Comparison of ENCODE assay signal across 2 cellular contexts in the genomic region with DNA sequence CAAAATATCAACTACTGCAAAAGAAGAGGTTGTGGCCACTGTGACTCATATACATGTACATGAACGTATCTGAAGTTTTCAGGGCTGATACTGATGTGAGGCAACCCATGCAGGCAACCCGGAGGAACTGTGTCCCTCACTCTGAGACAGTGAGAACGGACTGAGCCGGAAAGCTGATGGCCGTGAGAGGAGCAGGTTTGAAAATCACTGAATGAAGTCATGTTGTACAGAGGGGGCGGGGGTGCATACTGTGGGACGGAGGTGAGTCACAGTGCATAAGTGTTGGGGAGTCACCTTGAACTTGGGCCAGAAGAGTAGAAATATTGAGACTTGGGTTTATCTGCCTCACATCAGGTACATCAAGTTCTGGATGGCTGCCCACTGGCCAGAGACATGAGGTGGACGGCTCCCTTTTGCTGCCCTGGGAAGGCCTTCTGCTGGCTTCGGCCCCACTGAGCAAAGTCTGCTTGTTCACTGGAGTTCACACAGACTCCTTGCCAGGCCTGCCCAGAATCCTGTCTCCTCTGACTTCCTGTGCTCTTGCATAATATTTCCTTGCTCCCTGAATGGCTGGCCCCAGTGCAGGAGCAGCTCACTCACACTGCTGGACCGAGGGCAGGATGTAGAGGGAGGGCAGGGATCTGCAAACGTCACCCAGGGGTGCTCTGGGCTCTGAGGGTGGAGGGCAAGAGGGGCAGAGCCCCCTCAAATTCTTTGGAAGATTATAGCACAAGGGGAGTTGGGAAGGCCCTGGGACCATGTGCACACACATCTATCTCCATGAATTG.
A peak's percentile ranks its signal among the peaks of the same experiment; 100 is the strongest.
TF ChIP-seq lines count a peak whose summit lies in the region.

No MANE protein-coding gene starts in this region.

TF ChIP-seq in Ishikawa, 13 proteins besides CTCF, POLR2A, EP300 and RAD21 (continued from another document):
- TF ChIP-seq CEBPB (IDR thresholded peaks at IDR 0.05) (peak; percentile 93), TCF12 (IDR thresholded peaks at IDR 0.05; ENCODE audit: low read depth) (peak; percentile 62; the same call in 1 of the 2 replicates), NFIC (IDR thresholded peaks at IDR 0.05) (peak; percentile 74), TEAD4 (IDR thresholded peaks at IDR 0.05) (0 out of 2 replicates have a peak, but pooled peaks have one; percentile 8)
- TF ChIP-seq, protein P1, sequence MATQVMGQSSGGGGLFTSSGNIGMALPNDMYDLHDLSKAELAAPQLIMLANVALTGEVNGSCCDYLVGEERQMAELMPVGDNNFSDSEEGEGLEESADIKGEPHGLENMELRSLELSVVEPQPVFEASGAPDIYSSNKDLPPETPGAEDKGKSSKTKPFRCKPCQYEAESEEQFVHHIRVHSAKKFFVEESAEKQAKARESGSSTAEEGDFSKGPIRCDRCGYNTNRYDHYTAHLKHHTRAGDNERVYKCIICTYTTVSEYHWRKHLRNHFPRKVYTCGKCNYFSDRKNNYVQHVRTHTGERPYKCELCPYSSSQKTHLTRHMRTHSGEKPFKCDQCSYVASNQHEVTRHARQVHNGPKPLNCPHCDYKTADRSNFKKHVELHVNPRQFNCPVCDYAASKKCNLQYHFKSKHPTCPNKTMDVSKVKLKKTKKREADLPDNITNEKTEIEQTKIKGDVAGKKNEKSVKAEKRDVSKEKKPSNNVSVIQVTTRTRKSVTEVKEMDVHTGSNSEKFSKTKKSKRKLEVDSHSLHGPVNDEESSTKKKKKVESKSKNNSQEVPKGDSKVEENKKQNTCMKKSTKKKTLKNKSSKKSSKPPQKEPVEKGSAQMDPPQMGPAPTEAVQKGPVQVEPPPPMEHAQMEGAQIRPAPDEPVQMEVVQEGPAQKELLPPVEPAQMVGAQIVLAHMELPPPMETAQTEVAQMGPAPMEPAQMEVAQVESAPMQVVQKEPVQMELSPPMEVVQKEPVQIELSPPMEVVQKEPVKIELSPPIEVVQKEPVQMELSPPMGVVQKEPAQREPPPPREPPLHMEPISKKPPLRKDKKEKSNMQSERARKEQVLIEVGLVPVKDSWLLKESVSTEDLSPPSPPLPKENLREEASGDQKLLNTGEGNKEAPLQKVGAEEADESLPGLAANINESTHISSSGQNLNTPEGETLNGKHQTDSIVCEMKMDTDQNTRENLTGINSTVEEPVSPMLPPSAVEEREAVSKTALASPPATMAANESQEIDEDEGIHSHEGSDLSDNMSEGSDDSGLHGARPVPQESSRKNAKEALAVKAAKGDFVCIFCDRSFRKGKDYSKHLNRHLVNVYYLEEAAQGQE (IDR thresholded peaks at IDR 0.05; ENCODE audit: low read depth) = no peak
- TF ChIP-seq, protein P2, sequence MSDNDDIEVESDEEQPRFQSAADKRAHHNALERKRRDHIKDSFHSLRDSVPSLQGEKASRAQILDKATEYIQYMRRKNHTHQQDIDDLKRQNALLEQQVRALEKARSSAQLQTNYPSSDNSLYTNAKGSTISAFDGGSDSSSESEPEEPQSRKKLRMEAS (IDR thresholded peaks at IDR 0.05) = no peak; the same call in 1 of the 2 replicates

TF ChIP-seq in GM12878, 131 proteins besides CTCF, POLR2A, EP300 and RAD21 (continued from another document):
- TF ChIP-seq, protein P3, sequence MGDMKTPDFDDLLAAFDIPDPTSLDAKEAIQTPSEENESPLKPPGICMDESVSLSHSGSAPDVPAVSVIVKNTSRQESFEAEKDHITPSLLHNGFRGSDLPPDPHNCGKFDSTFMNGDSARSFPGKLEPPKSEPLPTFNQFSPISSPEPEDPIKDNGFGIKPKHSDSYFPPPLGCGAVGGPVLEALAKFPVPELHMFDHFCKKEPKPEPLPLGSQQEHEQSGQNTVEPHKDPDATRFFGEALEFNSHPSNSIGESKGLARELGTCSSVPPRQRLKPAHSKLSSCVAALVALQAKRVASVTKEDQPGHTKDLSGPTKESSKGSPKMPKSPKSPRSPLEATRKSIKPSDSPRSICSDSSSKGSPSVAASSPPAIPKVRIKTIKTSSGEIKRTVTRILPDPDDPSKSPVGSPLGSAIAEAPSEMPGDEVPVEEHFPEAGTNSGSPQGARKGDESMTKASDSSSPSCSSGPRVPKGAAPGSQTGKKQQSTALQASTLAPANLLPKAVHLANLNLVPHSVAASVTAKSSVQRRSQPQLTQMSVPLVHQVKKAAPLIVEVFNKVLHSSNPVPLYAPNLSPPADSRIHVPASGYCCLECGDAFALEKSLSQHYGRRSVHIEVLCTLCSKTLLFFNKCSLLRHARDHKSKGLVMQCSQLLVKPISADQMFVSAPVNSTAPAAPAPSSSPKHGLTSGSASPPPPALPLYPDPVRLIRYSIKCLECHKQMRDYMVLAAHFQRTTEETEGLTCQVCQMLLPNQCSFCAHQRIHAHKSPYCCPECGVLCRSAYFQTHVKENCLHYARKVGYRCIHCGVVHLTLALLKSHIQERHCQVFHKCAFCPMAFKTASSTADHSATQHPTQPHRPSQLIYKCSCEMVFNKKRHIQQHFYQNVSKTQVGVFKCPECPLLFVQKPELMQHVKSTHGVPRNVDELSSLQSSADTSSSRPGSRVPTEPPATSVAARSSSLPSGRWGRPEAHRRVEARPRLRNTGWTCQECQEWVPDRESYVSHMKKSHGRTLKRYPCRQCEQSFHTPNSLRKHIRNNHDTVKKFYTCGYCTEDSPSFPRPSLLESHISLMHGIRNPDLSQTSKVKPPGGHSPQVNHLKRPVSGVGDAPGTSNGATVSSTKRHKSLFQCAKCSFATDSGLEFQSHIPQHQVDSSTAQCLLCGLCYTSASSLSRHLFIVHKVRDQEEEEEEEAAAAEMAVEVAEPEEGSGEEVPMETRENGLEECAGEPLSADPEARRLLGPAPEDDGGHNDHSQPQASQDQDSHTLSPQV (IDR thresholded peaks at IDR 0.05) = no peak
- TF ChIP-seq SIN3A (IDR thresholded peaks at IDR 0.05; ENCODE audit: low read depth, low read length) (no peak), WRNIP1 (IDR thresholded peaks at IDR 0.05; ENCODE audit: borderline replicate concordance, low read depth, low read length) (no peak)
